Comparison of ENCODE assay signal across 1 cellular context in genomic region chr10:95722496-95722895, GRCh38. TPM values are rescaled to one million over a fixed set of nuclear protein-coding genes. Genes with fewer than 3 reads are reported as not detected.
"Had no signal": no experiment of that assay in that cellular context is flagged by ENCODE, and none has a peak within 500 bp of the region (broad histone marks: within the 10 kb centered on the region; RNA-seq: fewer than 3 reads in every experiment).

No MANE protein-coding gene starts in this region.

RNA-seq across cellular contexts. Expression of gene ENTPD1, which starts 33.5 kb away (rescaled TPM):
- total RNA-seq: G401 had no signal
